18 cellular contexts compared by ENCODE assay signal in the genomic region with DNA sequence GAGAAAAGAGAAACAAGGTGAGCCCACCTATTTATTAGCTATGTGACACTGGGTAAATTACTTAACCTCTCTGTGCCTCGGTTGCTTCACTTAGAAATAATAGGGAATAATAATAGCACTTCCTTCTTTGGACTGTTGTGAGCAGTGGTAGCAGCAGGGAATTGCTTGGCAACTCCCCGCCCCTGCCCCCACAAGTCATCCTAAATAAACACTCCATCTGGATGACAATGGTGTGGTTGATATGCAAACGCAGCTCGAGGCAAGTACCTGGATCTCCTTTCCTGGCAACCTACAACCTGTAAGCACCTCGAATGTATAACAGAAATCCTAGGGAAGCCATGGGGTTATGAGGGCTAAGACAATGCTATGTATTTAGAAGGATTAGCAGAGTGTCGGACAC. TPM values are rescaled to one million over a fixed set of nuclear protein-coding genes. Genes with fewer than 3 reads are reported as not detected.
"Had no signal": no experiment of that assay in that cellular context is flagged by ENCODE, and none has a peak within 500 bp of the region (broad histone marks: within the 10 kb centered on the region; RNA-seq: fewer than 3 reads in every experiment).

No MANE protein-coding gene starts in this region.

- H3K27me3 ChIP-seq: brain microvascular endothelial cell had no signal

- ATAC-seq: activated CD4-positive, CD25-positive, alpha-beta regulatory T cell treated with anti-CD3 and anti-CD28 coated beads, Interleukin-2, amount 50 U/mL, for 24 hours; foreskin keratinocyte; natural killer cell; stimulated activated effector memory CD8-positive, alpha-beta T cell treated with anti-CD3 and anti-CD28 coated beads, Interleukin-12 subunit alpha, Interleukin-12 subunit beta, amount 100 ng/mL, for 72 hours had no signal

- H3K4me1 ChIP-seq: foreskin keratinocyte, left ventricle myocardium inferior had no signal

- H3K4me3 ChIP-seq: coronary artery, left ventricle myocardium inferior had no signal

- FAIRE-seq: endothelial cell of umbilical vein, kidney had no signal

- DNase-seq: activated CD4-positive, alpha-beta T cell treated with anti-CD3 and anti-CD28 coated beads, Interleukin-2, amount 50 U/mL, for 1 hour; activated CD8-positive, alpha-beta memory T cell treated with anti-CD3 and anti-CD28 coated beads for 24 hours; activated naive CD4-positive, alpha-beta T cell; activated naive CD8-positive, alpha-beta T cell treated with anti-CD3 and anti-CD28 coated beads, Interleukin-2, amount 10 ng/mL, durations not matched to agents 7 days and 5 days; brain microvascular endothelial cell; foreskin keratinocyte; kidney; left ventricle myocardium inferior; natural killer cell; nucleus accumbens; posterior cingulate gyrus; retina; stimulated activated CD4-positive, alpha-beta T cell treated with anti-CD3 and anti-CD28 coated beads, Interleukin-12 subunit alpha, Interleukin-12 subunit beta, amount 100 ng/mL, for 4 hours; stimulated activated CD4-positive, alpha-beta T cell treated with anti-CD3 and anti-CD28 coated beads, Interleukin-2, amount 100 ng/mL, for 24 hours had no signal

- H3K27ac ChIP-seq: brain microvascular endothelial cell, coronary artery, foreskin keratinocyte, left ventricle myocardium inferior had no signal

- H3K36me3 ChIP-seq: brain microvascular endothelial cell, left ventricle myocardium inferior had no signal

RNA-seq across cellular contexts. Expression of a gene that starts 9.1 kb away (rescaled TPM):
- total RNA-seq: activated naive CD8-positive, alpha-beta T cell treated with anti-CD3 and anti-CD28 coated beads, Interleukin-2, amount 10 ng/mL, durations not matched to agents 7 days and 5 days; endothelial cell of umbilical vein; foreskin keratinocyte had no signal
- polyA plus RNA-seq: foreskin keratinocyte had no signal
